Comparison of ENCODE assay signal across 11 cellular contexts in the genomic region with DNA sequence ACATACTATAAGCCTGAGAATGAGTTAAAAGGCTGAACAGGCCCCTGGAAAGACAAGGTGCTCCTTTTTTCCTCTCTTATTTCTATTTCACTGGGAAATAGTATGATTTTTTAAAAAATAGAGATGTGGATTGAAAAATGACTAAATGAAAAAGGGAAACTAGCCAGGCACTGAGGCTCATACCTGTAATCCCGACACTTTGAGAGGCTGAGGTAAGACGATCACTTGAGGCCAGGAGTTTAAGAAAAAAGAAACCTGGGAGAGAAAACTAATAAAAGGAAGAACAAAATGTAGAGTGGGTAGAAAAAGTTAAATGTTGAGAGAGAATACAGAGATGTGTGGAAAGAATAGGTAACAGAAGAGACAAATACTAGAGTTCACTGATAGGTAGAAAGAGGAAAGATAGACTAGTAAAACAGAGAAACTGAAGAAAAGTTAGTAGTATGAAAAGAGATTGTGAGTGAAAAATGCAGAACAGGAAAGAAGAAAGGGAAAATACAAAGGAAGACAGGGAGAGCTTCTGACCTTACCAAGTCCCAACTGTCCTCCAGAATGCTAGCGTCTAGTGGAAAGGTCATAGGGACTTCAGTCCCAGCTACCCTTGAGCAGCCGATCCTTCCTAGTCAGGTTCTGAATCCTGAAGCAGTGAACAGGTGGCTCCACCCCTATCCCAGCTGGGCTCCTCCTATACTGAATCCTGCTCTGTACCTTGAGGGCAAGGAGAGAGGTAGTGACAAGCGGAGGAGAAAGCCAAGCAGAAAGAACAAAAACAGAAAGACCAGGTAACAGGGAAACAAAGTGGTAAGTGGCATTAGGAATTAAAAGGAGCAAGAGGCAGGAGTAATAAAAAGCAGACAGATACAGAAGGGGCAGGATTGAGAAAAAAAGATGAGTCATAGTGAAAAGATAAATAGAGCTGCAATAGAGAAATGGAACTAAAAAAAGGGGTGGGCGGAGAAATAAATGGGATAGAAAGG. TPM values are rescaled to one million over a fixed set of nuclear protein-coding genes. Genes with fewer than 3 reads are reported as not detected.
DNase-seq lines count a peak whose midpoint lies in the region; ATAC-seq and TF ChIP-seq lines count a peak whose summit lies in the region.
"Had no signal": no experiment of that assay in that cellular context is flagged by ENCODE, and none has a peak within 500 bp of the region (broad histone marks: within the 10 kb centered on the region; RNA-seq: fewer than 3 reads in every experiment).

No MANE protein-coding gene starts in this region.

- in situ Hi-C loops in G401 (cut with HindIII; ENCODE audit: low sequenced_read_pairs), result no loop called here

- H3K4me1 ChIP-seq in upper lobe of right lung, result peaks cover 15% of the 10 kb centered on the region
- H3K4me1 ChIP-seq: uterus had no signal

- H3K9me3 Mint-ChIP-seq in natural killer cell treated with Interleukin-12 subunit alpha and Interleukin-12 subunit beta and Interleukin-15 and Interleukin-18, amount 100 ng/mL, for 72 hours, result no peaks in the 10 kb centered on the region
- no peaks in the 10 kb centered on the region for H3K9me3 Mint-ChIP-seq in natural killer cell
- no peaks in the 10 kb centered on the region for H3K9me3 Mint-ChIP-seq in activated naive CD8-positive, alpha-beta T cell (ENCODE audit: low read depth)

- no peaks in the 10 kb centered on the region for H3K36me3 Mint-ChIP-seq in natural killer cell treated with Interleukin-12 subunit alpha and Interleukin-12 subunit beta and Interleukin-15 and Interleukin-18, amount 100 ng/mL, for 72 hours
- no peaks in the 10 kb centered on the region for H3K36me3 Mint-ChIP-seq in natural killer cell
- H3K36me3 Mint-ChIP-seq in activated naive CD8-positive, alpha-beta T cell, result peaks cover 3% of the 10 kb centered on the region

- peak overlapping the region; percentile 0 to 12 for H3K27ac Mint-ChIP-seq in natural killer cell treated with Interleukin-12 subunit alpha and Interleukin-12 subunit beta and Interleukin-15 and Interleukin-18, amount 100 ng/mL, for 72 hours
- H3K27ac Mint-ChIP-seq in natural killer cell, result peak overlapping the region in 1 of 2 donors; percentile 2
- peak overlapping the region; percentile 77 for H3K27ac Mint-ChIP-seq in activated naive CD8-positive, alpha-beta T cell

- no peak overlapping the region for H3K4me3 Mint-ChIP-seq in natural killer cell treated with Interleukin-12 subunit alpha and Interleukin-12 subunit beta and Interleukin-15 and Interleukin-18, amount 100 ng/mL, for 72 hours
- no peak overlapping the region for H3K4me3 Mint-ChIP-seq in natural killer cell
- no peak overlapping the region for H3K4me3 Mint-ChIP-seq in activated naive CD8-positive, alpha-beta T cell

- H3K27me3 Mint-ChIP-seq in natural killer cell treated with Interleukin-12 subunit alpha and Interleukin-12 subunit beta and Interleukin-15 and Interleukin-18, amount 100 ng/mL, for 72 hours, result no peaks in the 10 kb centered on the region
- H3K27me3 Mint-ChIP-seq in natural killer cell (ENCODE audit: low read depth in 2 of 2), result no peaks in the 10 kb centered on the region
- H3K27me3 Mint-ChIP-seq in activated naive CD8-positive, alpha-beta T cell, result no peaks in the 10 kb centered on the region

- no peaks in the 10 kb centered on the region for H3K36me3 ChIP-seq in upper lobe of right lung
- H3K36me3 ChIP-seq: ovary, uterus had no signal

- no peaks in the 10 kb centered on the region for H3K27me3 ChIP-seq in upper lobe of right lung
- H3K27me3 ChIP-seq: ovary, uterus had no signal

- intact Hi-C loops in natural killer cell (cut with micrococcal nuclease) (no loop called here), upper lobe of right lung (cut with DNase I) (no loop called here)

- H3K4me1 Mint-ChIP-seq in natural killer cell treated with Interleukin-12 subunit alpha and Interleukin-12 subunit beta and Interleukin-15 and Interleukin-18, amount 100 ng/mL, for 72 hours (ENCODE audit: low read depth in 2 of 2), result peaks cover 18 to 38% of the 10 kb centered on the region in 2 donors
- H3K4me1 Mint-ChIP-seq in natural killer cell, result peaks cover 13 to 17% of the 10 kb centered on the region in 2 donors
- H3K4me1 Mint-ChIP-seq in activated naive CD8-positive, alpha-beta T cell (ENCODE audit: low read depth), result peaks cover 58% of the 10 kb centered on the region

- no peak for TF ChIP-seq CTCF in natural killer cell (IDR thresholded peaks at IDR 0.05)
- no peak for TF ChIP-seq CTCF in upper lobe of right lung (IDR thresholded peaks at IDR 0.05)

- H3K4me3 ChIP-seq in upper lobe of right lung, result peak overlapping the region; percentile 33
- H3K4me3 ChIP-seq: ovary, uterus had no signal

- no peak for ATAC-seq in natural killer cell treated with Interleukin-12 subunit alpha and Interleukin-12 subunit beta and Interleukin-15 and Interleukin-18, amount 100 ng/mL, for 72 hours
- ATAC-seq in natural killer cell (no peak), upper lobe of right lung (peak; percentile 97)

- H3K27ac ChIP-seq in upper lobe of right lung, result peak overlapping the region; percentile 37
- H3K27ac ChIP-seq: ovary, uterus had no signal

- H3K9me3 ChIP-seq in upper lobe of right lung, result no peaks in the 10 kb centered on the region
- H3K9me3 ChIP-seq: ovary, uterus had no signal

- no peak for DNase-seq in natural killer cell treated with Interleukin-12 subunit alpha and Interleukin-12 subunit beta and Interleukin-15 and Interleukin-18, amount 100 ng/mL, for 72 hours (ENCODE audit: low spot score)
- DNase-seq in natural killer cell (no peak), iris pigment epithelial cell (ENCODE audit: low read depth) (peak; percentile 34), upper lobe of right lung (no peak), G401 (ENCODE audit: low spot score) (no peak), NCI-H1694 (lab: John Stamatoyannopoulos, UW) (no peak)
- DNase-seq in activated CD8-positive, alpha-beta memory T cell treated with anti-CD3 and anti-CD28 coated beads, Interleukin-2, amount 50 U/mL, for 48 hours, result no peak
- DNase-seq: DND-41, ovary, uterus had no signal

RNA-seq across cellular contexts. Expression of a gene that starts 7.3 kb away (rescaled TPM):
- 10 to 100 TPM in 1 of 2 donors, 1 to 10 TPM in 1; 6.2 to 17.3 TPM for total RNA-seq in natural killer cell treated with Interleukin-12 subunit alpha and Interleukin-12 subunit beta and Interleukin-15 and Interleukin-18, amount 100 ng/mL, for 72 hours
- total RNA-seq in natural killer cell (10 to 100 TPM in 2 of 3 donors, 1 to 10 TPM in 1; 6.5 to 10.2 (median 10.1) TPM), upper lobe of right lung (23.4 TPM)
- 5.9 and 7.4 TPM in 2 replicates for total RNA-seq in G401 (2014; rRNA removed; shearing (Covaris generic))

RNA-seq across cellular contexts. Expression of a gene that starts 7.5 kb away (rescaled TPM):
- 10 to 100 TPM; 46.0 to 61.7 TPM for total RNA-seq in natural killer cell treated with Interleukin-12 subunit alpha and Interleukin-12 subunit beta and Interleukin-15 and Interleukin-18, amount 100 ng/mL, for 72 hours
- total RNA-seq in natural killer cell (10 to 100 TPM; 51.6 to 74.9 (median 57.8) TPM), upper lobe of right lung (160 TPM)
- total RNA-seq in G401 (2014; rRNA removed; shearing (Covaris generic)), result 131 and 159 TPM in 2 replicates
